Comparison of ENCODE assay signal across 1 cellular context in the genomic region with DNA sequence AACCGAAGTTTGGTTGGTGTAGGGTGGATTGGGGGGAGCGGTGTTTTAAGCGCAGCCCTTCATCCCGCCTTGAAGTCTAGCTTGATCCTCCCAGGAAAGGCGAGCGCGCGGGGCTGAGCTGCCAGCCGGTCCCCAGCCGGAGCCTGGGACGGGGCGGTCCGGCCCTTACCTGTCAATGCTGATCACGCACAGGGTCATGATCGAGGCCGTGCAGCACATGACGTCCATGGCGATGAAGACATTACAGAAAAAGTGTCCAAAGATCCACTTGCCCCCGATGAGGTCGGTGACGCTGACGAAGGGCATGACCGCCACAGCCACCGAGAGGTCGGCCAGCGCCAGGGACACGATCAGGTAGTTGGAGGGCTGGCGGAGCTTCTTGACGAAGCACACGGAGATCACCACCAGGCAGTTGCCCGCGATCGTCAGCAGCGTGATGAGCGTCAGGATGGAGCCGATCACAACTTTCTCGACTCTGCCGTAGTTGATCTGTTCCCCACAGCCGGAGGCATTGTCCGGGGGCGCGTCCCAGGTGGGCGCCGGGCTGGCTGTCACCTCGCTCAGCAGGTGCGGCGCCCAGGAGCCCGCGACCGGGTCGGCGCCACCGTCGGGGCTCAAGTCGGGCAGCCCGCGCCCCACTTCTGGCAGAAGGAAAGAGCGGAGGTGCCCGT.
TF ChIP-seq lines count a peak whose summit lies in the region.

No MANE protein-coding gene starts in this region.

TF ChIP-seq in GM23338, 12 proteins besides CTCF, POLR2A, EP300 and RAD21 (continued from another document):
- TF ChIP-seq, protein P1, sequence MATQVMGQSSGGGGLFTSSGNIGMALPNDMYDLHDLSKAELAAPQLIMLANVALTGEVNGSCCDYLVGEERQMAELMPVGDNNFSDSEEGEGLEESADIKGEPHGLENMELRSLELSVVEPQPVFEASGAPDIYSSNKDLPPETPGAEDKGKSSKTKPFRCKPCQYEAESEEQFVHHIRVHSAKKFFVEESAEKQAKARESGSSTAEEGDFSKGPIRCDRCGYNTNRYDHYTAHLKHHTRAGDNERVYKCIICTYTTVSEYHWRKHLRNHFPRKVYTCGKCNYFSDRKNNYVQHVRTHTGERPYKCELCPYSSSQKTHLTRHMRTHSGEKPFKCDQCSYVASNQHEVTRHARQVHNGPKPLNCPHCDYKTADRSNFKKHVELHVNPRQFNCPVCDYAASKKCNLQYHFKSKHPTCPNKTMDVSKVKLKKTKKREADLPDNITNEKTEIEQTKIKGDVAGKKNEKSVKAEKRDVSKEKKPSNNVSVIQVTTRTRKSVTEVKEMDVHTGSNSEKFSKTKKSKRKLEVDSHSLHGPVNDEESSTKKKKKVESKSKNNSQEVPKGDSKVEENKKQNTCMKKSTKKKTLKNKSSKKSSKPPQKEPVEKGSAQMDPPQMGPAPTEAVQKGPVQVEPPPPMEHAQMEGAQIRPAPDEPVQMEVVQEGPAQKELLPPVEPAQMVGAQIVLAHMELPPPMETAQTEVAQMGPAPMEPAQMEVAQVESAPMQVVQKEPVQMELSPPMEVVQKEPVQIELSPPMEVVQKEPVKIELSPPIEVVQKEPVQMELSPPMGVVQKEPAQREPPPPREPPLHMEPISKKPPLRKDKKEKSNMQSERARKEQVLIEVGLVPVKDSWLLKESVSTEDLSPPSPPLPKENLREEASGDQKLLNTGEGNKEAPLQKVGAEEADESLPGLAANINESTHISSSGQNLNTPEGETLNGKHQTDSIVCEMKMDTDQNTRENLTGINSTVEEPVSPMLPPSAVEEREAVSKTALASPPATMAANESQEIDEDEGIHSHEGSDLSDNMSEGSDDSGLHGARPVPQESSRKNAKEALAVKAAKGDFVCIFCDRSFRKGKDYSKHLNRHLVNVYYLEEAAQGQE (IDR thresholded peaks at IDR 0.05; ENCODE audit: unreplicated experiment), result no peak
